In genomic region chr11:71124127-71124526, GRCh38 we compare ENCODE assay signal across 28 cellular contexts.
A peak's percentile ranks its signal among the peaks of the same experiment; 100 is the strongest.
DNase-seq lines count a peak whose midpoint lies in the region; ATAC-seq, FAIRE-seq and TF ChIP-seq lines count a peak whose summit lies in the region.
"Had no signal": no experiment of that assay in that cellular context is flagged by ENCODE, and none has a peak within 500 bp of the region (broad histone marks: within the 10 kb centered on the region; RNA-seq: fewer than 3 reads in every experiment).

No MANE protein-coding gene starts in this region.

- peak overlapping the region; percentile 24 for H3K4me3 Mint-ChIP-seq in endothelial cell (ENCODE audit: unreplicated experiment)
- H3K4me3 Mint-ChIP-seq: CD14-positive monocyte; CD4-positive, alpha-beta memory T cell; CD4-positive, CD25-positive, alpha-beta regulatory T cell; CD8-positive, alpha-beta memory T cell had no signal

- H3K36me3 ChIP-seq in WERI-Rb-1: no peaks in the 10 kb centered on the region
- H3K36me3 ChIP-seq: BE2C, BLaER1 had no signal

- no peak for ATAC-seq in HG02642 (IDR thresholded peaks at IDR 0.05; ENCODE audit: poor library complexity, unreplicated experiment)
- ATAC-seq: GM12878 had no signal

- H3K4me3 ChIP-seq in WERI-Rb-1 (ENCODE audit: low read depth, low read length): no peak overlapping the region
- H3K4me3 ChIP-seq: BLaER1, GM12878 had no signal

- no peak for TF ChIP-seq POLR2A in GM12891 (IDR thresholded peaks at IDR 0.05; ENCODE audit: low read depth, low read length)
- no peak for TF ChIP-seq POLR2A in GM12892 (IDR thresholded peaks at IDR 0.05; ENCODE audit: low read depth, low read length)

- TF ChIP-seq CTCF in endothelial cell (IDR thresholded peaks at IDR 0.05; ENCODE audit: unreplicated experiment): no peak
- TF ChIP-seq CTCF in WERI-Rb-1 (IDR thresholded peaks at IDR 0.05; ENCODE audit: low read depth, low read length): no peak

- FAIRE-seq in GM12891 (lab: Jason Lieb, UNC) (peak; percentile 43), GM12892 (lab: Jason Lieb, UNC) (peak; percentile 54), HTR-8/SVneo (lab: Jason Lieb, UNC) (peak; percentile 96)
- FAIRE-seq: A204.1, GM12878, GM18507 had no signal

- H3K36me3 Mint-ChIP-seq in endothelial cell (ENCODE audit: low read depth, unreplicated experiment): peaks cover 4% of the 10 kb centered on the region
- H3K36me3 Mint-ChIP-seq: CD14-positive monocyte; CD4-positive, alpha-beta memory T cell; CD4-positive, CD25-positive, alpha-beta regulatory T cell; CD8-positive, alpha-beta memory T cell had no signal

- DNase-seq in GM12891 (ENCODE audit: insufficient read length, low spot score) (no peak), GM12892 (ENCODE audit: insufficient read length) (no peak), HTR-8/SVneo (ENCODE audit: insufficient read length, low spot score) (no peak), endothelial cell (ENCODE audit: low spot score) (no peak), WERI-Rb-1 (no peak), hypothalamus (lab: John Stamatoyannopoulos, UW) (no peak), Kasumi-1 (lab: John Stamatoyannopoulos, UW) (no peak)
- DNase-seq: 8988T; ACHN; BE2C; C1 segment of cervical spinal cord; CD4-positive, alpha-beta memory T cell; CD4-positive, CD25-positive, alpha-beta regulatory T cell; CD8-positive, alpha-beta memory T cell; COR-L47; DMS 273 treated with DMSO at 0.1 percent for 48 hours; DMS153; DMS53; DMS79; DND-41; EL; GDM1 had no signal

- no peak overlapping the region for H3K27ac Mint-ChIP-seq in endothelial cell (ENCODE audit: unreplicated experiment)
- H3K27ac Mint-ChIP-seq: CD14-positive monocyte; CD4-positive, CD25-positive, alpha-beta regulatory T cell; CD8-positive, alpha-beta memory T cell had no signal

- no peaks in the 10 kb centered on the region for H3K27me3 ChIP-seq in WERI-Rb-1 (ENCODE audit: insufficient read depth, low read depth, severe bottlenecking)
- H3K27me3 ChIP-seq: BE2C, BLaER1 had no signal

- H3K9me3 Mint-ChIP-seq in endothelial cell (ENCODE audit: unreplicated experiment): peaks cover 5% of the 10 kb centered on the region

- H3K9me3 ChIP-seq in WERI-Rb-1 (ENCODE audit: severe bottlenecking): no peaks in the 10 kb centered on the region
- H3K9me3 ChIP-seq: BE2C, BLaER1 had no signal

- H3K27ac ChIP-seq in WERI-Rb-1: no peak overlapping the region
- H3K27ac ChIP-seq: BLaER1 had no signal

- H3K4me1 Mint-ChIP-seq in endothelial cell (ENCODE audit: unreplicated experiment): peaks cover 4% of the 10 kb centered on the region
- H3K4me1 Mint-ChIP-seq: CD14-positive monocyte; CD4-positive, alpha-beta memory T cell; CD4-positive, CD25-positive, alpha-beta regulatory T cell; CD8-positive, alpha-beta memory T cell had no signal

- peaks cover 2% of the 10 kb centered on the region for H3K27me3 Mint-ChIP-seq in endothelial cell (ENCODE audit: unreplicated experiment)
- H3K27me3 Mint-ChIP-seq: CD4-positive, CD25-positive, alpha-beta regulatory T cell had no signal

TF ChIP-seq in GM12891, 5 proteins besides CTCF, POLR2A, EP300 and RAD21:
- no peak for TF ChIP-seq SPI1 (IDR thresholded peaks at IDR 0.05; ENCODE audit: low read depth, low read length)
- no peak for TF ChIP-seq POLR2AphosphoS5 (IDR thresholded peaks at IDR 0.05; ENCODE audit: low read depth, low read length)
- no peak for TF ChIP-seq POU2F2 (IDR thresholded peaks at IDR 0.05; ENCODE audit: low read depth, low read length)
- TF ChIP-seq PAX5 (IDR thresholded peaks at IDR 0.05; ENCODE audit: insufficient read depth, low read length, severe bottlenecking): no peak
- no peak for TF ChIP-seq TAF1 (IDR thresholded peaks at IDR 0.05; ENCODE audit: low read depth, low read length)
